In the genomic region with DNA sequence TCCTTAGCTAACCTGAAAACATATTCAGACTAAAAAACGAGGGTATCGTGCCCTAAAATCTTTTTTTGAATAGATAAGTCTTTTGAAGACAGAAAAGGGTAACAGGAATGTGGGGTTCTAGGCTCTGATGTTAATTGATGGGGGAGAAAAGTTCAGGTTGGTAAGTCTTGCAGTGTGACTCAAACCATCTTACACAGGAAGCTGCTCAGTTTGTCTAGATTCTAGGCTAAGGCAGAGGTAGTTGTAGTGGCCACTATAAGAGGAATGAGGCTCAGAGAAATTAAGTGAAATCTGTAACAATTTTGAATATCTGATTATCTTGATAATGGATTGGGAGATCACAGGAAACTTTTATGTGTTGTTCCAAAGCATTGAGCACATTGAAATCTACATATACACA, we compare ENCODE assay signal across 25 cellular contexts.
"Had no signal": no experiment of that assay in that cellular context is flagged by ENCODE, and none has a peak within 500 bp of the region (broad histone marks: within the 10 kb centered on the region; RNA-seq: fewer than 3 reads in every experiment).

No MANE protein-coding gene starts in this region.

- DNase-seq: activated CD4-positive, alpha-beta T cell treated with anti-CD3 and anti-CD28 coated beads, Interleukin-2, amount 10 ng/mL, durations not matched to agents 24 days and 14 days; activated CD4-positive, CD25-positive, alpha-beta regulatory T cell treated with anti-CD3 and anti-CD28 coated beads, Interleukin-2, amount 50 U/mL, for 72 hours; activated CD8-positive, alpha-beta T cell treated with anti-CD3 and anti-CD28 coated beads for 36 hours; activated naive CD4-positive, alpha-beta T cell; activated T-cell treated with anti-CD3 and anti-CD28 coated beads, Interleukin-2, amount 50 U/mL, for 48 hours; dermis blood vessel endothelial cell; effector CD4-positive, alpha-beta T cell; esophagus squamous epithelium; foreskin melanocyte; heart right ventricle; midbrain; naive thymus-derived CD8-positive, alpha-beta T cell; posterior cingulate gyrus; right cardiac atrium; stimulated activated CD4-positive, alpha-beta T cell treated with anti-CD3 and anti-CD28 coated beads, Interleukin-15, amount 100 ng/mL, for 24 hours; stimulated activated CD4-positive, alpha-beta T cell treated with anti-CD3 and anti-CD28 coated beads, Interleukin-2, amount 100 ng/mL, for 24 hours; stimulated activated naive B cell treated with anti-CD40 and anti-IgM and Interleukin-4, amounts not matched to agents 10 μg/mL and 1 μg/mL and 100 μg/mL, for 72 hours; stomach; T-helper 9 cell; thyroid gland; upper lobe of right lung had no signal

- H3K36me3 Mint-ChIP-seq: activated naive CD4-positive, alpha-beta T cell treated with anti-CD3 and anti-CD28 coated beads, Interleukin-2, amount 50 U/mL, for 72 hours; naive thymus-derived CD8-positive, alpha-beta T cell had no signal

- H3K27me3 Mint-ChIP-seq: activated CD4-positive, alpha-beta T cell treated with anti-CD3 and anti-CD28 coated beads, Interleukin-2, amount 10 ng/mL, durations not matched to agents 24 days and 14 days; activated CD8-positive, alpha-beta T cell treated with anti-CD3 and anti-CD28 coated beads for 36 hours; central memory CD8-positive, alpha-beta T cell; stimulated activated naive B cell treated with anti-CD40 and anti-IgM and Interleukin-4, amounts not matched to agents 10 μg/mL and 1 μg/mL and 100 μg/mL, for 72 hours had no signal

- H3K9me3 ChIP-seq: esophagus squamous epithelium, stomach, thyroid gland, upper lobe of right lung had no signal

- H3K27ac Mint-ChIP-seq: activated CD4-positive, alpha-beta T cell treated with anti-CD3 and anti-CD28 coated beads, Interleukin-2, amount 10 ng/mL, durations not matched to agents 24 days and 14 days; activated CD8-positive, alpha-beta T cell treated with anti-CD3 and anti-CD28 coated beads for 36 hours; activated naive CD4-positive, alpha-beta T cell treated with anti-CD3 and anti-CD28 coated beads, Interleukin-2, amount 50 U/mL, for 72 hours; activated T-helper 2 cell treated with anti-CD3 and anti-CD28 coated beads, Interferon-gamma antibody, Interleukin-2, Interleukin-4, amounts not matched to agents 10 μg/mL and 5 μg/mL and 100 μg/mL, durations not matched to agents 14 hours and 24 hours and 36 hours; naive thymus-derived CD8-positive, alpha-beta T cell; stimulated activated naive B cell treated with anti-CD40 and anti-IgM and Interleukin-4, amounts not matched to agents 10 μg/mL and 1 μg/mL and 100 μg/mL, for 72 hours had no signal

- H3K9me3 Mint-ChIP-seq: activated CD4-positive, alpha-beta T cell treated with anti-CD3 and anti-CD28 coated beads, Interleukin-2, amount 10 ng/mL, durations not matched to agents 24 days and 14 days; activated CD8-positive, alpha-beta T cell treated with anti-CD3 and anti-CD28 coated beads for 36 hours; activated naive CD4-positive, alpha-beta T cell treated with anti-CD3 and anti-CD28 coated beads, Interleukin-2, amount 50 U/mL, for 72 hours; activated T-helper 2 cell treated with anti-CD3 and anti-CD28 coated beads, Interferon-gamma antibody, Interleukin-2, Interleukin-4, amounts not matched to agents 10 μg/mL and 5 μg/mL and 100 μg/mL, durations not matched to agents 14 hours and 24 hours and 36 hours; central memory CD8-positive, alpha-beta T cell had no signal

- H3K27me3 ChIP-seq: esophagus squamous epithelium, stomach, thyroid gland, upper lobe of right lung had no signal

- ATAC-seq: activated CD8-positive, alpha-beta T cell treated with anti-CD3 and anti-CD28 coated beads for 36 hours; activated naive CD4-positive, alpha-beta T cell treated with anti-CD3 and anti-CD28 coated beads, Interleukin-2, amount 50 U/mL, for 72 hours; heart right ventricle; naive thymus-derived CD8-positive, alpha-beta T cell; right cardiac atrium; stimulated activated naive B cell treated with anti-CD40 and anti-IgM and Interleukin-4, amounts not matched to agents 10 μg/mL and 1 μg/mL and 100 μg/mL, for 72 hours; upper lobe of right lung had no signal

- H3K4me3 ChIP-seq: esophagus squamous epithelium, heart right ventricle, stomach, thyroid gland, upper lobe of right lung had no signal

- H3K36me3 ChIP-seq: esophagus squamous epithelium, heart right ventricle, stomach, thyroid gland, upper lobe of right lung had no signal

- H3K4me3 Mint-ChIP-seq: activated CD4-positive, alpha-beta T cell treated with anti-CD3 and anti-CD28 coated beads, Interleukin-2, amount 10 ng/mL, durations not matched to agents 24 days and 14 days; activated CD8-positive, alpha-beta T cell treated with anti-CD3 and anti-CD28 coated beads for 36 hours; central memory CD8-positive, alpha-beta T cell; naive thymus-derived CD8-positive, alpha-beta T cell; stimulated activated naive B cell treated with anti-CD40 and anti-IgM and Interleukin-4, amounts not matched to agents 10 μg/mL and 1 μg/mL and 100 μg/mL, for 72 hours had no signal

- H3K27ac ChIP-seq: epithelial cell of prostate, esophagus squamous epithelium, heart right ventricle, stomach, thyroid gland, upper lobe of right lung had no signal

- H3K4me1 Mint-ChIP-seq: activated CD4-positive, alpha-beta T cell treated with anti-CD3 and anti-CD28 coated beads, Interleukin-2, amount 10 ng/mL, durations not matched to agents 24 days and 14 days; central memory CD8-positive, alpha-beta T cell; naive thymus-derived CD8-positive, alpha-beta T cell; stimulated activated naive B cell treated with anti-CD40 and anti-IgM and Interleukin-4, amounts not matched to agents 10 μg/mL and 1 μg/mL and 100 μg/mL, for 72 hours had no signal

- H3K4me1 ChIP-seq: esophagus squamous epithelium, heart right ventricle, stomach, thyroid gland, upper lobe of right lung had no signal
